ENCODE assay signal across 8 cellular contexts in genomic region chr5:157142317-157143126, GRCh38. TPM values are rescaled to one million over a fixed set of nuclear protein-coding genes. Genes with fewer than 3 reads are reported as not detected.
A peak's percentile ranks its signal among the peaks of the same experiment; 100 is the strongest.
DNase-seq lines count a peak whose midpoint lies in the region; ATAC-seq and TF ChIP-seq lines count a peak whose summit lies in the region.

TSS of gene MED7 (minus strand) at chr5:157142865. CDS start at chr5:157139431, 3,434 bp downstream.

- POLR2A ChIA-PET in Panc1 (lab: Charles Lee): interaction anchor here (0.5 to 1.6 kb wide), 3 partner anchors 8 to 238 kb away, joined by 3 to 7 read pairs (median 5); no protein-coding TSS in a partner anchor

- CTCF ChIA-PET in Panc1 (lab: Charles Lee): interaction anchor here (1.1 kb wide), 1 partner anchor 11 kb away, joined by 7 read pairs; no protein-coding TSS in a partner anchor

- DNase-seq in DMS53 (lab: John Stamatoyannopoulos, UW) (peak; percentile 100), KG1 (lab: John Stamatoyannopoulos, UW) (peak; percentile 65), Panc1 (ENCODE audit: low read depth, low spot score) (peak; percentile 96), esophagus muscularis mucosa (ENCODE audit: extremely low spot score) (peak; percentile 98)
- peak; percentile 84 for DNase-seq in activated T-cell treated with anti-CD3 and anti-CD28 coated beads, Interleukin-2, amount 50 U/mL, for 4 hours
- peak; percentile 86 to 92 for DNase-seq in stimulated activated CD8-positive, alpha-beta memory T cell treated with anti-CD3 and anti-CD28 coated beads, Interleukin-7, amount 100 ng/mL, for 4 hours (ENCODE audit: low read depth in 2 of 2)

- intact Hi-C loops in Panc1 (cut with micrococcal nuclease; ENCODE audit: unreplicated experiment): loop anchor here (10.0 kb wide), 1 partner anchor 602 kb away; the partner anchor contains the start of gene LSM11
- intact Hi-C loops in esophagus muscularis mucosa (cut with DNase I): loop anchor here (10.0 kb wide), 1 partner anchor 122 kb away; the partner anchor contains the start of gene CYFIP2

- H3K4me1 ChIP-seq in Panc1 (ENCODE audit: control insufficient read depth, insufficient read depth, low read length) (no peaks in the 10 kb centered on the region), esophagus muscularis mucosa (peaks cover 13 to 21% (median 17%) of the 10 kb centered on the region in 4 donors), muscle layer of duodenum (ENCODE audit: control insufficient read depth in 1 of 2, insufficient read depth in 2 of 2, low read length in 2 of 2) (peaks cover 8 to 17% of the 10 kb centered on the region in 2 donors)

- H3K36me3 ChIP-seq in Panc1 (ENCODE audit: control insufficient read depth, insufficient read depth, low read length) (peaks cover 7% of the 10 kb centered on the region; the same call in 1 of the 2 replicates), esophagus muscularis mucosa (peaks cover 8 to 19% (median 16%) of the 10 kb centered on the region in 4 donors), muscle layer of duodenum (ENCODE audit: control insufficient read depth in 1 of 2, insufficient read depth in 2 of 2, low read length in 2 of 2) (peaks cover 14 to 16% of the 10 kb centered on the region in 2 donors)

- H3K27ac ChIP-seq in Panc1 (ENCODE audit: low read length): peak within 1 kb of the TSS; percentile 81
- H3K27ac ChIP-seq in esophagus muscularis mucosa (replicated peaks in 1 of 4): peak within 1 kb of the TSS; percentile 88 to 94 (median 92)
- peak within 1 kb of the TSS; percentile 96 for H3K27ac ChIP-seq in muscle layer of duodenum (ENCODE audit: low read length)

- no peak for TF ChIP-seq POLR2A in esophagus muscularis mucosa (IDR thresholded peaks at IDR 0.05; ENCODE audit: low read depth)

- no TSS peak for BruUV-seq in Panc1 (replicated peaks; lab: Mats Ljungman, UMichigan)

- H3K9me3 ChIP-seq in Panc1 (ENCODE audit: control insufficient read depth, insufficient read depth, low read depth, low read length) (no peaks in the 10 kb centered on the region), esophagus muscularis mucosa (no peaks in the 10 kb centered on the region), muscle layer of duodenum (ENCODE audit: control insufficient read depth in 1 of 2, low read length in 2 of 2) (no peaks in the 10 kb centered on the region)

- peak within 1 kb of the TSS; percentile 98 for H3K4me3 Mint-ChIP-seq in activated T-cell treated with anti-CD3 and anti-CD28 coated beads, Interleukin-2, amount 50 U/mL, for 4 hours

- H3K27me3 Mint-ChIP-seq in activated T-cell treated with anti-CD3 and anti-CD28 coated beads, Interleukin-2, amount 50 U/mL, for 4 hours (ENCODE audit: low read depth): no peaks in the 10 kb centered on the region

- no peak for TF ChIP-seq EP300 in esophagus muscularis mucosa (IDR thresholded peaks at IDR 0.05)

- H3K9me3 Mint-ChIP-seq in activated T-cell treated with anti-CD3 and anti-CD28 coated beads, Interleukin-2, amount 50 U/mL, for 4 hours: no peaks in the 10 kb centered on the region

- in situ Hi-C loops in Panc1 (cut with HindIII; ENCODE audit: low pct_unique_long_range_greater_than_20kb, low sequenced_read_pairs): no loop called here

- no peaks in the 10 kb centered on the region; the same call in 1 of the 2 replicates for H3K27me3 ChIP-seq in Panc1 (ENCODE audit: control insufficient read depth, insufficient read depth, low read length)
- H3K27me3 ChIP-seq in esophagus muscularis mucosa: no peaks in the 10 kb centered on the region
- H3K27me3 ChIP-seq in muscle layer of duodenum (ENCODE audit: low read depth, low read length): no peaks in the 10 kb centered on the region

- TF ChIP-seq CTCF in Panc1 (IDR thresholded peaks at IDR 0.05) (no peak), esophagus muscularis mucosa (IDR thresholded peaks at IDR 0.05) (no peak)

- peaks cover 19% of the 10 kb centered on the region for H3K36me3 Mint-ChIP-seq in activated T-cell treated with anti-CD3 and anti-CD28 coated beads, Interleukin-2, amount 50 U/mL, for 4 hours (ENCODE audit: insufficient read depth)

- H3K4me3 ChIP-seq in Panc1 (ENCODE audit: low read depth in 2 of 2, low read length in 2 of 2) (peak within 1 kb of the TSS; percentile 68 to 88), esophagus muscularis mucosa (peak within 1 kb of the TSS; percentile 85 to 96 (median 89)), muscle layer of duodenum (ENCODE audit: low read depth in 1 of 2, low read length in 2 of 2) (peak within 1 kb of the TSS; percentile 91 to 93)

- WGBS in esophagus muscularis mucosa: 2% methylated on average over 19 of the region's 48 CpGs

- peaks cover 46% of the 10 kb centered on the region for H3K4me1 Mint-ChIP-seq in activated T-cell treated with anti-CD3 and anti-CD28 coated beads, Interleukin-2, amount 50 U/mL, for 4 hours (ENCODE audit: low read depth)

- ATAC-seq in GM21723 (IDR thresholded peaks at IDR 0.05; ENCODE audit: unreplicated experiment) (peak; percentile 100), Panc1 (peak; percentile 100)
- ATAC-seq in activated T-cell treated with anti-CD3 and anti-CD28 coated beads, Interleukin-2, amount 50 U/mL, for 4 hours: peak; percentile 99

RNA-seq across cellular contexts. Expression of gene MED7, which starts in this region (rescaled TPM):
- 9.9 TPM for total RNA-seq in Panc1 (2021; ENCODE audit: unreplicated experiment)
- polyA plus RNA-seq in Panc1 (2012; ENCODE audit: insufficient read length): 6.5 TPM
- 1 to 10 TPM; 7.5 to 9.3 (median 9.1) TPM for total RNA-seq in activated T-cell treated with anti-CD3 and anti-CD28 coated beads, Interleukin-2, amount 50 U/mL, for 4 hours
- 10 to 100 TPM in 3 of 4 donors, 1 to 10 TPM in 1; 8.4 to 12.5 (median 10.4) TPM for total RNA-seq in esophagus muscularis mucosa

Comparison
In these comparisons a context has a peak if more than half of its experiments do, and no peak if none do; other contexts are left out.
1. Peak in every context shown above with its lines: DNase-seq, ATAC-seq, H3K4me3 ChIP-seq and H3K27ac ChIP-seq.